Comparison of ENCODE assay signal across 15 cellular contexts in genomic region chr6:29946787-29947186, GRCh38. TPM values are rescaled to one million over a fixed set of nuclear protein-coding genes. Genes with fewer than 3 reads are reported as not detected.
DNase-seq lines count a peak whose midpoint lies in the region; ATAC-seq and TF ChIP-seq lines count a peak whose summit lies in the region.
"Had no signal": no experiment of that assay in that cellular context is flagged by ENCODE, and none has a peak within 500 bp of the region (broad histone marks: within the 10 kb centered on the region; RNA-seq: fewer than 3 reads in every experiment).

No MANE protein-coding gene starts in this region.

- no peak overlapping the region for H3K9ac ChIP-seq in mesenchymal stem cell (ENCODE audit: low read length)
- H3K9ac ChIP-seq in SK-N-SH: no peak overlapping the region

- no peak overlapping the region for H4K8ac ChIP-seq in mesenchymal stem cell (ENCODE audit: low read length)

- H3K23ac ChIP-seq in mesenchymal stem cell (ENCODE audit: low read length in 2 of 2): no peak overlapping the region

- H3F3A ChIP-seq in SK-N-SH (replicated peaks; ENCODE audit: insufficient read depth): no peaks in the 10 kb centered on the region

- no peaks in the 10 kb centered on the region for H3K27me3 ChIP-seq in CD4-positive, alpha-beta T cell (ENCODE audit: control insufficient read depth, insufficient read depth, low read length)
- no peaks in the 10 kb centered on the region for H3K27me3 ChIP-seq in mesenchymal stem cell (ENCODE audit: control insufficient read depth in 1 of 2, insufficient read depth in 1 of 2, low read length in 2 of 2)
- no peaks in the 10 kb centered on the region for H3K27me3 ChIP-seq in SK-N-SH (ENCODE audit: insufficient read depth)
- H3K27me3 ChIP-seq: left lung, pancreas had no signal

- ATAC-seq in CD4-positive, alpha-beta T cell (ENCODE audit: poor library complexity): no peak
- ATAC-seq: left lung, pancreas, sciatic nerve had no signal

- peak; percentile 8 for TF ChIP-seq POLR2A in GM15510 (IDR thresholded peaks at IDR 0.05; ENCODE audit: borderline replicate concordance, extremely low read depth, insufficient read length)

- peak overlapping the region; percentile 100 for H3K27ac Mint-ChIP-seq in CD4-positive, alpha-beta T cell
- H3K27ac Mint-ChIP-seq in activated T-cell treated with anti-CD3 and anti-CD28 coated beads, Interleukin-2, amount 50 U/mL, for 24 hours: peak overlapping the region; percentile 99
- H3K27ac Mint-ChIP-seq: type B pancreatic cell had no signal

- H4K91ac ChIP-seq in mesenchymal stem cell (ENCODE audit: low read length): no peak overlapping the region

- peaks cover 93% of the 10 kb centered on the region for H3K36me3 Mint-ChIP-seq in CD4-positive, alpha-beta T cell (ENCODE audit: low read depth)
- peaks cover 66% of the 10 kb centered on the region for H3K36me3 Mint-ChIP-seq in activated T-cell treated with anti-CD3 and anti-CD28 coated beads, Interleukin-2, amount 50 U/mL, for 24 hours (ENCODE audit: low read depth)

- H3K36me3 ChIP-seq in mesenchymal stem cell (ENCODE audit: control insufficient read depth in 1 of 2, insufficient read depth in 2 of 2, low read depth in 1 of 2, low read length in 2 of 2) (peaks cover 10 to 44% of the 10 kb centered on the region in 2 experiments), SK-N-SH (replicated peaks in 1 of 2; ENCODE audit: control insufficient read depth in 1 of 2, insufficient read depth in 2 of 2, low read length in 1 of 2) (peaks cover 0 to 6% of the 10 kb centered on the region in 2 experiments)
- H3K36me3 ChIP-seq: pancreas had no signal

- no peaks in the 10 kb centered on the region for H3K9me2 ChIP-seq in SK-N-SH

- H3K4me2 ChIP-seq in mesenchymal stem cell (ENCODE audit: low read length, poor library complexity, severe bottlenecking) (no peak overlapping the region), SK-N-SH (no peak overlapping the region)

- H3K4ac ChIP-seq in mesenchymal stem cell (ENCODE audit: low read depth in 1 of 2, low read length in 2 of 2): no peak overlapping the region

- H3K4me3 ChIP-seq in mesenchymal stem cell (ENCODE audit: insufficient read depth in 1 of 2, low read depth in 1 of 2, low read length in 2 of 2): no peak overlapping the region
- H3K4me3 ChIP-seq in SK-N-SH (ENCODE audit: low read depth in 2 of 2, low read length in 1 of 2): no peak overlapping the region
- H3K4me3 ChIP-seq: coronary artery, pancreas had no signal

- no peaks in the 10 kb centered on the region for H3K79me1 ChIP-seq in mesenchymal stem cell (replicated peaks; ENCODE audit: low read length, poor library complexity, severe bottlenecking)

- H3K18ac ChIP-seq in mesenchymal stem cell (ENCODE audit: low read depth in 1 of 2, low read length in 2 of 2): peak overlapping the region in 1 of 2 experiments; percentile 12

- no peak overlapping the region for H2BK120ac ChIP-seq in mesenchymal stem cell (ENCODE audit: low read depth, low read length)

- H3K79me2 ChIP-seq in SK-N-SH (ENCODE audit: insufficient read depth): no peaks in the 10 kb centered on the region

- TF ChIP-seq CTCF in CD4-positive, alpha-beta T cell (IDR thresholded peaks at IDR 0.05): no peak
- no peak for TF ChIP-seq CTCF in SK-N-SH (IDR thresholded peaks at IDR 0.05)

- no peaks in the 10 kb centered on the region for H4K20me1 ChIP-seq in SK-N-SH (ENCODE audit: insufficient read depth)

- no CpG with 5 or more reads among the region's 1 CpG for WGBS in mesenchymal stem cell
- WGBS in SK-N-SH (ENCODE audit: low lambda C conversion rate): 88% methylated on average over 1 of the region's 1 CpG

- no peak overlapping the region for H2BK5ac ChIP-seq in mesenchymal stem cell (ENCODE audit: low read depth, low read length, poor library complexity, severe bottlenecking)

- no peak overlapping the region for H3K14ac ChIP-seq in mesenchymal stem cell (ENCODE audit: low read length in 2 of 2)

- no peak for TF ChIP-seq EP300 in SK-N-SH (IDR thresholded peaks at IDR 0.05; ENCODE audit: borderline replicate concordance in 1 of 2, low read depth in 1 of 2, low read length in 1 of 2)

- no peaks in the 10 kb centered on the region for H3K9me3 ChIP-seq in CD4-positive, alpha-beta T cell (ENCODE audit: control insufficient read depth, low read length)
- H3K9me3 ChIP-seq in mesenchymal stem cell (ENCODE audit: control insufficient read depth, low read length) (no peaks in the 10 kb centered on the region), SK-N-SH (no peaks in the 10 kb centered on the region)
- H3K9me3 ChIP-seq: left lung, pancreas had no signal

- no peak overlapping the region for H2AK5ac ChIP-seq in mesenchymal stem cell (ENCODE audit: low read length, severe bottlenecking)

- H3K4me3 Mint-ChIP-seq in CD4-positive, alpha-beta T cell: peak overlapping the region; percentile 97
- H3K4me3 Mint-ChIP-seq in activated T-cell treated with anti-CD3 and anti-CD28 coated beads, Interleukin-2, amount 50 U/mL, for 24 hours: peak overlapping the region; percentile 96
- H3K4me3 Mint-ChIP-seq: H9 had no signal

- H3K27ac ChIP-seq in CD4-positive, alpha-beta T cell (ENCODE audit: low read depth, low read length): no peak overlapping the region
- no peak overlapping the region for H3K27ac ChIP-seq in mesenchymal stem cell (ENCODE audit: low read length, poor library complexity, severe bottlenecking)
- no peak overlapping the region for H3K27ac ChIP-seq in SK-N-SH (ENCODE audit: low read depth in 2 of 2, low read length in 1 of 2)
- H3K27ac ChIP-seq: left lung, pancreas had no signal

- H2AFZ ChIP-seq in mesenchymal stem cell (ENCODE audit: low read depth, low read length): no peak overlapping the region
- H2AFZ ChIP-seq in SK-N-SH (ENCODE audit: low read depth): no peak overlapping the region

- no peaks in the 10 kb centered on the region for H3K9me3 Mint-ChIP-seq in CD4-positive, alpha-beta T cell
- no peaks in the 10 kb centered on the region for H3K9me3 Mint-ChIP-seq in activated T-cell treated with anti-CD3 and anti-CD28 coated beads, Interleukin-2, amount 50 U/mL, for 24 hours
- H3K9me3 Mint-ChIP-seq: H9, type B pancreatic cell had no signal

- H3K4me1 ChIP-seq in mesenchymal stem cell (ENCODE audit: control insufficient read depth, insufficient read depth, low read depth, low read length): peaks cover 3% of the 10 kb centered on the region
- H3K4me1 ChIP-seq in SK-N-SH (ENCODE audit: control insufficient read depth in 1 of 2, insufficient read depth in 2 of 2, low read depth in 1 of 2, low read length in 1 of 2): peaks cover 0 to 13% of the 10 kb centered on the region in 2 experiments; a peak in 1 of 4 replicates
- H3K4me1 ChIP-seq: pancreas had no signal

- intact Hi-C loops in CD4-positive, alpha-beta T cell (cut with DNase I, micrococcal nuclease): loop anchor here in 1 of 2 experiments (10.0 kb wide), 1 partner anchor 118 kb away; the partner anchor contains the start of genes POLR1H and PPP1R11

- H2BK12ac ChIP-seq in mesenchymal stem cell (ENCODE audit: low read length in 2 of 2): no peak overlapping the region

- TF ChIP-seq RAD21 in SK-N-SH (IDR thresholded peaks at IDR 0.05; ENCODE audit: low read length): no peak

- CTCF ChIA-PET in CD4-positive, alpha-beta T cell (lab: Charles Lee): interaction anchor here (1.5 to 2.3 kb wide), 2 partner anchors 18 to 21 kb away, joined by 4 to 5 read pairs; no protein-coding TSS in a partner anchor
- CTCF ChIA-PET in SK-N-SH (lab: Yijun Ruan, JAX): no interaction called here

- H2BK15ac ChIP-seq in mesenchymal stem cell (ENCODE audit: low read depth, poor library complexity, severe bottlenecking): no peak overlapping the region

- H3K27me3 Mint-ChIP-seq in CD4-positive, alpha-beta T cell: peaks cover 4% of the 10 kb centered on the region
- no peaks in the 10 kb centered on the region for H3K27me3 Mint-ChIP-seq in activated T-cell treated with anti-CD3 and anti-CD28 coated beads, Interleukin-2, amount 50 U/mL, for 24 hours

- POLR2A ChIA-PET in CD4-positive, alpha-beta T cell (lab: Charles Lee): interaction anchor here (1.4 to 9.9 kb wide), 2 partner anchors 8 to 18 kb away, joined by 7 to 141 read pairs; no protein-coding TSS in a partner anchor
- POLR2A ChIA-PET in SK-N-SH (lab: Yijun Ruan, JAX): interaction anchor here (0.9 kb wide), 1 partner anchor 15 kb away, joined by 3 read pairs; no protein-coding TSS in a partner anchor

- H3K4me1 Mint-ChIP-seq in CD4-positive, alpha-beta T cell (ENCODE audit: low read depth): peaks cover 77% of the 10 kb centered on the region
- H3K4me1 Mint-ChIP-seq in activated T-cell treated with anti-CD3 and anti-CD28 coated beads, Interleukin-2, amount 50 U/mL, for 24 hours (ENCODE audit: low read depth): peaks cover 28% of the 10 kb centered on the region

- peak in 1 of 10 experiments; percentile 35 for DNase-seq in CD4-positive, alpha-beta T cell
- DNase-seq in activated T-cell treated with anti-CD3 and anti-CD28 coated beads, Interleukin-2, amount 50 U/mL, for 24 hours: no peak
- peak; percentile 14 for DNase-seq in mesenchymal stem cell
- no peak for DNase-seq in SIG-M5 (lab: John Stamatoyannopoulos, UW)
- no peak for DNase-seq in NOMO-1 (lab: John Stamatoyannopoulos, UW; ENCODE audit: unreplicated experiment in 2 of 2)
- DNase-seq in SK-N-SH: no peak
- DNase-seq: DMS 273 treated with DMSO at 0.1 percent for 48 hours, H9, left lung, NCI-H748 treated with DMSO at 0.1 percent for 48 hours, pancreas had no signal

TF ChIP-seq in SK-N-SH, 30 proteins besides CTCF, POLR2A, EP300 and RAD21 (continues in another document):
- TF ChIP-seq TCF12 (IDR thresholded peaks at IDR 0.05) (no peak), MXI1 (IDR thresholded peaks at IDR 0.05; ENCODE audit: low read depth, low read length) (no peak), MAX (IDR thresholded peaks at IDR 0.05; ENCODE audit: low read depth) (no peak), MEF2A (IDR thresholded peaks at IDR 0.05; ENCODE audit: borderline replicate concordance, low read depth) (no peak), POLR2AphosphoS5 (IDR thresholded peaks at IDR 0.05; ENCODE audit: low read depth, low read length) (no peak)

RNA-seq across cellular contexts. Expression of gene HLA-A, which starts 4.5 kb away (rescaled TPM):
- total RNA-seq in CD4-positive, alpha-beta T cell: 1,000 to 10,000 TPM; 1,767 to 1,801 TPM
- polyA plus RNA-seq in mesenchymal stem cell (2013, experiment 1 of 2): 501 TPM
- 521 TPM for polyA plus RNA-seq in mesenchymal stem cell (2013, experiment 2 of 2)
- polyA plus RNA-seq in SK-N-SH (2012; rRNA removed): 250 and 312 TPM in 2 replicates
- 125 and 181 TPM in 2 replicates for polyA plus RNA-seq in SK-N-SH (2012; cell fraction: cytosol; rRNA removed)
- 255 and 289 TPM in 2 replicates for polyA plus RNA-seq in SK-N-SH (2012; cell fraction: nucleus; rRNA removed)
